Comparison of ENCODE assay signal across 20 cellular contexts in the genomic region with DNA sequence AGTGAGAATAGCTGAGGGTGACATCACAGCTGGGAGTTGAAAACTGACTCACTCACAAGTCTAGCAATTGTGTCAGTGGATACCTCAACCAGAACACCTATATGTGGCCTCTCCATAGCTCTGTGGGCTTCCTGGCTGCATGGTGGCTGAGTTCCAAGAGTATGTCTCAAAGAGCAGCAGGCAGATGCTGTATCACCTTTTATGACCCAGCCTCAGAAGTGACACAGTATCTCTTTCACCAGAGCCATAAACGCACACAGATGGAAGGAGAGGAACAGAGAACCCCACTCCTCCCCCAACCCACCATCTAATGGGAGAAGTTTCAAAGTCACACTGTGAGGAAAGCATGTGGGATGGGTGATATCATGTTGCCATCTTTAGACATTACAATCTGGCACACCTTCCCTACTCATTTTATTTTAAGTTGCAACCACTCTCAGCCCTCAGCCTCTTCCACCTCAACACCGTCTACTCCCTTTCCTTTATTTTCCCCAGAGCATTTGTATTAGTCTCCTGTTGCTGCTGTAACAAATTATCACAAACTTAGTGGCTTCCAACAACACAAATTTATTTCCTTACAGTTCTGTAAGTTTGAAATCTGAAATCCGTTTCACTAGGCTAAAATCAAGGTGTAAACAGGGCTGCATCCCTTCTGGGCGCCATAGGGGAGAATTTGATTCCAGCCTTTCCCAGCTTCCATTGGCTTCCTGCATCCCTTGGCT.
DNase-seq lines count a peak whose midpoint lies in the region; ATAC-seq and TF ChIP-seq lines count a peak whose summit lies in the region.
"Had no signal": no experiment of that assay in that cellular context is flagged by ENCODE, and none has a peak within 500 bp of the region (broad histone marks: within the 10 kb centered on the region; RNA-seq: fewer than 3 reads in every experiment).

No MANE protein-coding gene starts in this region.

- no peak overlapping the region for H2BK5ac ChIP-seq in IMR-90 (ENCODE audit: low read depth, low read length, poor library complexity, severe bottlenecking)

- ATAC-seq in IMR-90 (ENCODE audit: low read depth): peak; percentile 42; the same call in 1 of the 2 replicates
- peak; percentile 49 for ATAC-seq in mucosa of descending colon
- ATAC-seq in HG03039 (IDR thresholded peaks at IDR 0.05; ENCODE audit: unreplicated experiment): no peak
- ATAC-seq in HG03135 (IDR thresholded peaks at IDR 0.05; ENCODE audit: unreplicated experiment): no peak
- ATAC-seq: activated CD4-positive, CD25-positive, alpha-beta regulatory T cell treated with anti-CD3 and anti-CD28 coated beads, Interleukin-2, amount 50 U/mL, for 24 hours; gastroesophageal sphincter; stimulated activated naive B cell treated with anti-CD40 and anti-IgM and Interleukin-4, amounts not matched to agents 10 μg/mL and 1 μg/mL and 100 μg/mL, for 72 hours; upper lobe of right lung had no signal

- no TSS peak for BruUV-seq in IMR-90 (replicated peaks; lab: Mats Ljungman, UMichigan)

- no peak overlapping the region for H4K91ac ChIP-seq in IMR-90 (ENCODE audit: insufficient read depth, low read depth, low read length)

- no peak overlapping the region for H3K4me3 ChIP-seq in ACC112 (ENCODE audit: low read depth, low read length)
- H3K4me3 ChIP-seq in IMR-90 (ENCODE audit: insufficient read depth, low read depth, low read length): no peak overlapping the region
- no peak overlapping the region for H3K4me3 ChIP-seq in mucosa of descending colon
- H3K4me3 ChIP-seq: gastroesophageal sphincter, HAP-1, skin epidermis, upper lobe of right lung had no signal

- no peak overlapping the region for H4K5ac ChIP-seq in IMR-90 (ENCODE audit: low read depth, low read length)

- H3K23ac ChIP-seq in IMR-90 (ENCODE audit: low read depth, low read length): no peak overlapping the region

- H3K79me2 ChIP-seq in ACC112 (ENCODE audit: control insufficient read depth, insufficient read depth, low read length, unreplicated experiment): no peaks in the 10 kb centered on the region

- TF ChIP-seq POLR2A in IMR-90 (IDR thresholded peaks at IDR 0.05; ENCODE audit: low read depth, low read length): no peak

- in situ Hi-C loops in IMR-90 (cut with MboI; ENCODE audit: low sequenced_read_pairs): no loop called here

- no peak overlapping the region for H3K14ac ChIP-seq in IMR-90 (replicated peaks; ENCODE audit: low read depth, low read length)

- H3K9me1 ChIP-seq in IMR-90 (ENCODE audit: insufficient read depth, low read length): no peaks in the 10 kb centered on the region

- H2AK5ac ChIP-seq in IMR-90 (ENCODE audit: low read depth, low read length): no peak overlapping the region

- H3K79me1 ChIP-seq in IMR-90 (ENCODE audit: low read depth in 1 of 2, low read length in 2 of 2): no peaks in the 10 kb centered on the region

- TF ChIP-seq RAD21 in IMR-90 (IDR thresholded peaks at IDR 0.05; ENCODE audit: low read length): no peak

- no peaks in the 10 kb centered on the region for H4K20me1 ChIP-seq in IMR-90 (ENCODE audit: insufficient read depth, low read length)

- DNase-seq in IMR-90 (peak; percentile 75), brain pericyte (ENCODE audit: low read depth, low spot score) (peak; percentile 30), mucosa of descending colon (no peak), NCI-H1436 (lab: John Stamatoyannopoulos, UW) (no peak), NCI-H226 (no peak)
- DNase-seq: activated CD8-positive, alpha-beta memory T cell treated with anti-CD3 and anti-CD28 coated beads, Interleukin-2, amount 50 U/mL, for 4 hours; CD8-positive, alpha-beta memory T cell; mesendoderm; NCI-H2107; NK-92 treated with Interleukin-12 subunit alpha and Interleukin-12 subunit beta, amount 100 ng/mL, for 24 hours; Right ventricle myocardium superior; stimulated activated naive B cell treated with anti-CD40 and anti-IgM and Interleukin-4, amounts not matched to agents 10 μg/mL and 1 μg/mL and 100 μg/mL, for 72 hours; upper lobe of right lung had no signal

- H3K27ac ChIP-seq in ACC112 (ENCODE audit: low read depth, low read length): peak overlapping the region; percentile 12; the same call in 1 of the 2 replicates
- H3K27ac ChIP-seq in IMR-90 (ENCODE audit: insufficient read depth, low read length): no peak overlapping the region
- H3K27ac ChIP-seq: gastroesophageal sphincter, upper lobe of right lung had no signal

- H3K27me3 ChIP-seq in ACC112 (ENCODE audit: insufficient read depth, low read length) (no peaks in the 10 kb centered on the region), IMR-90 (ENCODE audit: control insufficient read depth, insufficient read depth, low read length) (no peaks in the 10 kb centered on the region; the same call in 1 of the 2 replicates)
- H3K27me3 ChIP-seq: gastroesophageal sphincter, upper lobe of right lung had no signal

- no peak overlapping the region for H4K8ac ChIP-seq in IMR-90 (ENCODE audit: low read depth in 2 of 2, low read length in 2 of 2)

- no peaks in the 10 kb centered on the region for H3K36me3 ChIP-seq in ACC112 (ENCODE audit: insufficient read depth, low read length)
- no peaks in the 10 kb centered on the region for H3K36me3 ChIP-seq in IMR-90 (ENCODE audit: control insufficient read depth, insufficient read depth, low read length)
- no peaks in the 10 kb centered on the region for H3K36me3 ChIP-seq in mucosa of descending colon (ENCODE audit: low read depth)
- H3K36me3 ChIP-seq: gastroesophageal sphincter, HAP-1, upper lobe of right lung had no signal

- TF ChIP-seq CTCF in IMR-90 (conservative IDR thresholded peaks at IDR 0.05; ENCODE audit: low read depth, low read length) (no peak), mucosa of descending colon (IDR thresholded peaks at IDR 0.05) (no peak)

- CTCF ChIA-PET in IMR-90 (lab: Yijun Ruan, JAX): no interaction called here

- peaks cover 15% of the 10 kb centered on the region for H3K4me1 ChIP-seq in ACC112 (ENCODE audit: control insufficient read depth, insufficient read depth, low read length, unreplicated experiment)
- no peaks in the 10 kb centered on the region for H3K4me1 ChIP-seq in IMR-90 (ENCODE audit: control insufficient read depth, insufficient read depth, low read length)
- no peaks in the 10 kb centered on the region for H3K4me1 ChIP-seq in mucosa of descending colon (ENCODE audit: low read depth)
- H3K4me1 ChIP-seq: gastroesophageal sphincter, HAP-1, upper lobe of right lung had no signal

- no peak overlapping the region for H2BK20ac ChIP-seq in IMR-90 (ENCODE audit: low read depth, low read length)

- H3K4ac ChIP-seq in IMR-90 (ENCODE audit: low read depth, low read length): no peak overlapping the region

- H3K9ac ChIP-seq in IMR-90 (ENCODE audit: low read depth, low read length): no peak overlapping the region

- H2AK9ac ChIP-seq in IMR-90 (replicated peaks; ENCODE audit: low read depth, low read length, poor library complexity): no peak overlapping the region

- H3K18ac ChIP-seq in IMR-90 (ENCODE audit: low read depth, low read length): no peak overlapping the region

- no peak overlapping the region for H3K4me2 ChIP-seq in IMR-90 (ENCODE audit: low read depth, low read length)

- POLR2A ChIA-PET in IMR-90 (lab: Charles Lee; ENCODE audit: unreplicated experiment): no interaction called here

- intact Hi-C loops in IMR-90 (cut with micrococcal nuclease): no loop called here
- intact Hi-C loops in mucosa of descending colon (cut with DNase I, micrococcal nuclease): no loop called here

- no peak overlapping the region for H2BK120ac ChIP-seq in IMR-90 (ENCODE audit: low read depth, low read length)

- dilution Hi-C loops in IMR-90 (cut with HindIII; ENCODE audit: low sequenced_read_pairs, unreplicated experiment): no loop called here

- 86% methylated on average over 1 of the region's 4 CpGs; no CpG with 5 or more reads in 1 of the 2 experiments for WGBS in IMR-90 (ENCODE audit: extremely low coverage in 2 of 2, insufficient read length in 1 of 2), 2 experiments

- no peak overlapping the region for H2BK15ac ChIP-seq in IMR-90 (ENCODE audit: low read depth, low read length)

- no peak overlapping the region for H3K56ac ChIP-seq in IMR-90 (ENCODE audit: extremely low read depth, insufficient read depth, low read length)

- H3K9me3 ChIP-seq in IMR-90 (ENCODE audit: control insufficient read depth, insufficient read depth, low read length): no peaks in the 10 kb centered on the region
- H3K9me3 ChIP-seq in mucosa of descending colon: no peaks in the 10 kb centered on the region
- H3K9me3 ChIP-seq: gastroesophageal sphincter, HAP-1, upper lobe of right lung had no signal

- H2AFZ ChIP-seq in ACC112 (ENCODE audit: low read length, unreplicated experiment): no peak overlapping the region
- H2AFZ ChIP-seq in IMR-90 (replicated peaks; ENCODE audit: low read length, poor library complexity): no peak overlapping the region

TF ChIP-seq in IMR-90, 13 proteins besides CTCF, POLR2A, EP300 and RAD21 (continues in another document):
- TF ChIP-seq, protein P1, sequence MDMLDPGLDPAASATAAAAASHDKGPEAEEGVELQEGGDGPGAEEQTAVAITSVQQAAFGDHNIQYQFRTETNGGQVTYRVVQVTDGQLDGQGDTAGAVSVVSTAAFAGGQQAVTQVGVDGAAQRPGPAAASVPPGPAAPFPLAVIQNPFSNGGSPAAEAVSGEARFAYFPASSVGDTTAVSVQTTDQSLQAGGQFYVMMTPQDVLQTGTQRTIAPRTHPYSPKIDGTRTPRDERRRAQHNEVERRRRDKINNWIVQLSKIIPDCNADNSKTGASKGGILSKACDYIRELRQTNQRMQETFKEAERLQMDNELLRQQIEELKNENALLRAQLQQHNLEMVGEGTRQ (IDR thresholded peaks at IDR 0.05; ENCODE audit: low read depth, low read length): no peak
- TF ChIP-seq MAZ (IDR thresholded peaks at IDR 0.05; ENCODE audit: borderline replicate concordance, low read depth, low read length) (no peak), CEBPB (IDR thresholded peaks at IDR 0.05; ENCODE audit: low read depth, low read length) (no peak), RCOR1 (IDR thresholded peaks at IDR 0.05; ENCODE audit: insufficient replicate concordance, low read length) (no peak), NFE2L2 (IDR thresholded peaks at IDR 0.05; ENCODE audit: low read depth, low read length) (no peak), MXI1 (IDR thresholded peaks at IDR 0.05; ENCODE audit: borderline replicate concordance, low read depth, low read length) (no peak), FOS (IDR thresholded peaks at IDR 0.05; ENCODE audit: low read depth, low read length) (no peak), ELK1 (IDR thresholded peaks at IDR 0.05; ENCODE audit: borderline replicate concordance, low read depth, low read length) (no peak), BHLHE40 (IDR thresholded peaks at IDR 0.05; ENCODE audit: low read depth, low read length) (no peak)

Comparison
In these comparisons a context has a peak if more than half of its experiments do, and no peak if none do; other contexts are left out.
1. ATAC-seq: peak in IMR-90 (single experiment) and mucosa of descending colon (single experiment); none in HG03039 (single experiment) and HG03135 (single experiment).
2. DNase-seq: peak in IMR-90 (single experiment) and brain pericyte (single experiment); none in mucosa of descending colon (0 of 3), NCI-H1436 (single experiment) and NCI-H226 (single experiment).